ENCODE assay signal across 8 cellular contexts in the genomic region with DNA sequence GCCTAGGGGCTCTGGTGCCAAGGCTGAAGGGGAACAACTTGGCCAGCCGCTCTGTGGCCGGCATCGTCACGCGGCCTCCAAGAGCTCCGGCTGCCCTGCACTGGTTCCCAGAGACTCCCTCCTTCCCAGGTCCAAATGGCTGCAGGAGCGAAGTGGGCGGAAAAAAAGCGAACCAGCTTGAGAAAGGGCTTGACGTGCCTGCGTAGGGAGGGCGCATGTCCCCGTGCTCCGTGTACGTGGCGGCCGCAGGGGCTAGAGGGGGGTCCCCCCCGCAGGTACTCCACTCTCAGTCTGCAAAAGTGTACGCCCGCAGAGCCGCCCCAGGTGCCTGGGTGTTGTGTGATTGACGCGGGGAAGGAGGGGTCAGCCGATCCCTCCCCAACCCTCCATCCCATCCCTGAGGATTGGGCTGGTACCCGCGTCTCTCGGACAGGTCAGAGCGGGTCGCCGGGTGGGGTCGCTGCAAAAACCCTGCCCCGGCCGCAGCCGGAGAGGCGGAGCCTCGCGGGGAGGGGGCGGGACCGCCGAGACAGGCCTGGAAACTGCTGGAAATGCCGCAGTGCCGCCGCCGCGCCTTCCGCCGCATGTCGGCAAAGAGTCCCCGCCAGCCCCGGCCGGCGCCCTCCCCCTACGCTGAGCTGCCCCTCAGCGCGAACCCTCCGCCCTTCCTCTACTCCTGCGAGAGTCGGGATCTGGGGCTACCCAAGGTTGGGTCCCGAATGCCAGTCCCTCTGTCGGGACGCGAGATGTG. TPM values are rescaled to one million over a fixed set of nuclear protein-coding genes. Genes with fewer than 3 reads are reported as not detected.
DNase-seq lines count a peak whose midpoint lies in the region; ATAC-seq and TF ChIP-seq lines count a peak whose summit lies in the region.

No MANE protein-coding gene starts in this region.

- H3K36me3 ChIP-seq in OCI-LY7 (ENCODE audit: insufficient read depth, low read length), result peaks cover 41% of the 10 kb centered on the region

- H3K4me3 Mint-ChIP-seq in Calu3 (ENCODE audit: low read depth, unreplicated experiment), result peak overlapping the region; percentile 88
- H3K4me3 Mint-ChIP-seq in naive thymus-derived CD8-positive, alpha-beta T cell, result peak overlapping the region; percentile 90 to 100 (median 98)

- POLR2A ChIA-PET in OCI-LY7 (lab: Charles Lee), result interaction anchor here (0.5 to 3.5 kb wide), 9 partner anchors 11 to 1885 kb away, joined by 3 to 22 read pairs (median 5); a partner anchor contains a TSS
- POLR2A ChIA-PET in naive thymus-derived CD8-positive, alpha-beta T cell (lab: Charles Lee), result interaction anchor here (0.5 to 6.1 kb wide), 23 partner anchors 9 to 1500 kb away, joined by 3 to 156 read pairs (median 5); a partner anchor contains a TSS

- peak overlapping the region; percentile 59 for H3K4me3 ChIP-seq in HL-60 (replicated peaks; ENCODE audit: insufficient read depth, low read length)
- H3K4me3 ChIP-seq in OCI-LY7 (ENCODE audit: low read depth, low read length, poor library complexity, severe bottlenecking), result peak overlapping the region; percentile 93

- H3K9me2 ChIP-seq in OCI-LY7 (ENCODE audit: insufficient read depth, low read length), result no peaks in the 10 kb centered on the region

- H3K4me2 ChIP-seq in OCI-LY7 (ENCODE audit: low read length), result peak overlapping the region; percentile 89

- no peaks in the 10 kb centered on the region for H3K27me3 Mint-ChIP-seq in Calu3 (ENCODE audit: unreplicated experiment)
- H3K27me3 Mint-ChIP-seq in naive thymus-derived CD8-positive, alpha-beta T cell, result peaks cover 0 to 3% (median 0%) of the 10 kb centered on the region in 5 donors

- peaks cover 43% of the 10 kb centered on the region for H3K79me2 ChIP-seq in OCI-LY7 (ENCODE audit: insufficient read depth, low read depth, low read length)

- intact Hi-C loops in Calu3 (cut with micrococcal nuclease; ENCODE audit: unreplicated experiment) (no loop called here), OCI-LY7 (cut with micrococcal nuclease; ENCODE audit: unreplicated experiment) (loop anchor here (1.0 to 2.0 kb wide), 3 partner anchors 18 to 120 kb away; a partner anchor contains a TSS)

- no TSS peak for BruUV-seq in Calu3 (replicated peaks; lab: Mats Ljungman, UMichigan)
- BruUV-seq in OCI-LY7 (replicated peaks; lab: Mats Ljungman, UMichigan), result no TSS peak

- H3K27ac Mint-ChIP-seq in Calu3 (ENCODE audit: unreplicated experiment), result peak overlapping the region; percentile 99
- peak overlapping the region; percentile 94 to 100 (median 98) for H3K27ac Mint-ChIP-seq in naive thymus-derived CD8-positive, alpha-beta T cell

- DNase-seq in Calu3, result peak; percentile 97
- DNase-seq in HL-60 (ENCODE audit: low read depth in 1 of 2, low spot score in 1 of 2), result peak in 1 of 2 experiments; percentile 77
- peak; percentile 90 for DNase-seq in OCI-LY7 (ENCODE audit: low spot score)
- DNase-seq in activated T-helper 1 cell treated with Interleukin-2 at 50 U/mL for 16 hours (ENCODE audit: low read depth), result peak; percentile 74
- DNase-seq in fibroblast of gingiva (ENCODE audit: low read depth), result peak; percentile 90
- DNase-seq in naive thymus-derived CD8-positive, alpha-beta T cell, result peak; percentile 74 to 88 (median 80)
- DNase-seq in stimulated activated naive CD4-positive, alpha-beta T cell (lab: John Stamatoyannopoulos, UW), result peak; percentile 66 to 91 (median 84)

- H3K27me3 ChIP-seq in HL-60 (ENCODE audit: insufficient read depth, poor library complexity, severe bottlenecking), result no peaks in the 10 kb centered on the region

- peaks cover 38% of the 10 kb centered on the region for H3K4me1 ChIP-seq in OCI-LY7 (ENCODE audit: insufficient read depth, low read length, poor library complexity, severe bottlenecking)

- peak overlapping the region; percentile 67; the same call in 1 of the 2 replicates for H2AFZ ChIP-seq in OCI-LY7 (ENCODE audit: low read length)

- no peaks in the 10 kb centered on the region for H3K9me3 ChIP-seq in OCI-LY7 (ENCODE audit: low read length)

- peak; percentile 18 for ATAC-seq in GM19468 (IDR thresholded peaks at IDR 0.05; ENCODE audit: extremely low read depth, unreplicated experiment)
- ATAC-seq in naive thymus-derived CD8-positive, alpha-beta T cell, result peak; percentile 48 to 56

- H4K20me1 ChIP-seq in OCI-LY7 (ENCODE audit: insufficient read depth, low read length), result peaks cover 39% of the 10 kb centered on the region

- peaks cover 65% of the 10 kb centered on the region for H3K36me3 Mint-ChIP-seq in Calu3 (ENCODE audit: insufficient read depth, unreplicated experiment)
- peaks cover 5 to 35% (median 15%) of the 10 kb centered on the region in 3 donors for H3K36me3 Mint-ChIP-seq in naive thymus-derived CD8-positive, alpha-beta T cell

- H3K27ac ChIP-seq in HL-60 (replicated peaks) (peak overlapping the region; percentile 92), OCI-LY7 (ENCODE audit: low read depth, low read length, poor library complexity, severe bottlenecking) (peak overlapping the region; percentile 81)

- CTCF ChIA-PET in Calu3 (lab: Charles Lee), result interaction anchor here (0.6 to 2.6 kb wide), 8 partner anchors 9 to 124 kb away, joined by 3 to 16 read pairs (median 7); a partner anchor contains a TSS
- CTCF ChIA-PET in OCI-LY7 (lab: Charles Lee; ENCODE audit: unreplicated experiment), result interaction anchor here (0.6 to 1.9 kb wide), 7 partner anchors 11 to 66 kb away, joined by 3 to 11 read pairs (median 4); a partner anchor contains a TSS

- no peaks in the 10 kb centered on the region for H3K9me3 Mint-ChIP-seq in Calu3 (ENCODE audit: low read depth, unreplicated experiment)
- peaks cover 0 to 4% (median 0%) of the 10 kb centered on the region in 9 donors for H3K9me3 Mint-ChIP-seq in naive thymus-derived CD8-positive, alpha-beta T cell

- TF ChIP-seq CTCF in Calu3 (IDR thresholded peaks at IDR 0.05; ENCODE audit: unreplicated experiment), result peak; percentile 34
- TF ChIP-seq CTCF in HL-60 (IDR thresholded peaks at IDR 0.05; ENCODE audit: insufficient read depth, low read length), result no peak
- peak; percentile 74; the same call in 1 of the 2 replicates for TF ChIP-seq CTCF in OCI-LY7 (conservative IDR thresholded peaks at IDR 0.05; ENCODE audit: low read length)

- peaks cover 37% of the 10 kb centered on the region for H3K4me1 Mint-ChIP-seq in Calu3 (ENCODE audit: low read depth, unreplicated experiment)
- H3K4me1 Mint-ChIP-seq in naive thymus-derived CD8-positive, alpha-beta T cell, result peaks cover 28 to 51% (median 44%) of the 10 kb centered on the region in 4 donors

RNA-seq across cellular contexts. Expression of a gene that starts 0.8 kb away (rescaled TPM):
- total RNA-seq in Calu3 (2022) (2,072 and 2,073 TPM in 2 replicates), OCI-LY7 (2022) (1,055 and 1,282 TPM in 2 replicates)
- 911 and 1,004 TPM in 2 replicates for total RNA-seq in OCI-LY7 (2014; rRNA removed; shearing (Covaris generic))
- total RNA-seq in naive thymus-derived CD8-positive, alpha-beta T cell, result 100 to 1,000 TPM; 480 to 502 TPM
- 100 to 1,000 TPM; 420 to 607 (median 518) TPM for polyA plus RNA-seq in naive thymus-derived CD8-positive, alpha-beta T cell

RNA-seq across cellular contexts. Expression of a gene that starts 11.2 kb away (rescaled TPM):
- total RNA-seq in Calu3 (2022) (129 and 143 TPM in 2 replicates), OCI-LY7 (2022) (15.3 and 16.5 TPM in 2 replicates)
- total RNA-seq in OCI-LY7 (2014; rRNA removed; shearing (Covaris generic)), result 10.1 and 13.9 TPM in 2 replicates
- 10 to 100 TPM; 18.0 to 18.3 TPM for total RNA-seq in naive thymus-derived CD8-positive, alpha-beta T cell
- polyA plus RNA-seq in naive thymus-derived CD8-positive, alpha-beta T cell, result 10 to 100 TPM; 31.9 to 40.1 (median 39.0) TPM

RNA-seq across cellular contexts. Expression of a gene that starts 19.3 kb away (rescaled TPM):
- total RNA-seq in Calu3 (2022) (32.7 and 37.8 TPM in 2 replicates), OCI-LY7 (2022) (22.4 and 24.8 TPM in 2 replicates)
- total RNA-seq in OCI-LY7 (2014; rRNA removed; shearing (Covaris generic)), result 27.5 and 43.1 TPM in 2 replicates
- 10 to 100 TPM; 11.4 to 14.4 TPM for total RNA-seq in naive thymus-derived CD8-positive, alpha-beta T cell
- 1 to 10 TPM; 2.7 to 4.1 (median 3.6) TPM for polyA plus RNA-seq in naive thymus-derived CD8-positive, alpha-beta T cell

RNA-seq across cellular contexts. Expression of a gene that starts 22.7 kb away (rescaled TPM):
- total RNA-seq in Calu3 (2022) (90.1 and 92.8 TPM in 2 replicates), OCI-LY7 (2022) (54.1 and 64.6 TPM in 2 replicates)
- total RNA-seq in OCI-LY7 (2014; rRNA removed; shearing (Covaris generic)), result 51.5 and 52.6 TPM in 2 replicates
- total RNA-seq in naive thymus-derived CD8-positive, alpha-beta T cell, result 1 to 10 TPM; 1.3 to 2.3 TPM
- polyA plus RNA-seq in naive thymus-derived CD8-positive, alpha-beta T cell, result 1 to 10 TPM; 2.0 to 2.6 (median 2.5) TPM

RNA-seq across cellular contexts. Expression of a gene that starts 24.2 kb away (rescaled TPM):
- 0.12 TPM in 1 of 2 replicates, not detected in the other for total RNA-seq in Calu3 (2022)
- total RNA-seq in OCI-LY7 (2014; rRNA removed; shearing (Covaris generic)), result not detected in 2 replicates
- 0.07 and 0.15 TPM in 2 replicates for total RNA-seq in OCI-LY7 (2022)
- total RNA-seq in naive thymus-derived CD8-positive, alpha-beta T cell, result not detected
- not detected for polyA plus RNA-seq in naive thymus-derived CD8-positive, alpha-beta T cell
